Comparison of ENCODE assay signal across 10 cellular contexts in the genomic region with DNA sequence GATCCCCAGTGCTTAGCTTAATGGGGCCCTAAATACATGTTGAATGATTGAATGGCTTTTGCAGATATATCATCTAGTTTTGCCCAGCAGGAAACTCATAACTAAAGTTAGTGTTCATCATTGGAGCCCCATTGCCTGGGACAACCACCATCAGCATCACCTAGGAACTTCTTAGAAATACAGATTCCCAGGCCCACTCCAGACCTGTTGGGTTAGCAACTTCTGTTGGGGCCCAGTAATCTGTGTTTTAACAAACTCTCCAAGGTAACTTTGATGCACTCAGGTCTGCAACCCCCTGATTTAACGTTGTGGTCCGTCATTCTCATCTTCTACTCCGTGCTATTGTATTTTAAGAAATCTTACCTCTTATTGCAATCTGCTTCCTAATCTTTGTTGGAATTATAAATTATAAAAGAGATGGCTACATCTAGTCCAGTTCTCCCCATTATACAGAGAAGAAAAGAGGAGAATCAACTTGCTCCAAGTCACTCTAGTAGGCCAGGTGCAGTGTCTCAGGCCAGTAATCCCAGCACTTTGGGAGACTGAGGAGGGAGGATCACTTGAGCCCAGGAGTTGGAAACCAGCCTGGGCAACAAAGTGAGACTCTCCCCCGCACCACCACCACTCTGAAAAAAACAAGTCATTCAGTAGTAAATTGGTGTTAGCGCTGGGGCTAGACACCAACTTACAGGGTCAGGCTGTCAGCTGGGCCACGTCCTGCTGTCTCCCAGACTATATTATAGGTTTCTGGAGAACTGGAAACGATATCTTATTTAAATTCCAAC. TPM values are rescaled to one million over a fixed set of nuclear protein-coding genes. Genes with fewer than 3 reads are reported as not detected.
DNase-seq lines count a peak whose midpoint lies in the region; ATAC-seq, FAIRE-seq and TF ChIP-seq lines count a peak whose summit lies in the region.
"Had no signal": no experiment of that assay in that cellular context is flagged by ENCODE, and none has a peak within 500 bp of the region (broad histone marks: within the 10 kb centered on the region; RNA-seq: fewer than 3 reads in every experiment).

No MANE protein-coding gene starts in this region.

- DNase-seq in NCI-H69 (lab: John Stamatoyannopoulos, UW) (peak; percentile 32), esophagus muscularis mucosa (ENCODE audit: extremely low spot score) (no peak), pancreas (no peak), foreskin melanocyte (no peak), NCI-H345 (lab: John Stamatoyannopoulos, UW) (no peak), erythroblast (lab: John Stamatoyannopoulos, UW) (no peak)
- DNase-seq: islet precursor cell, SJCRH30 had no signal

- no peaks in the 10 kb centered on the region for H3K36me3 ChIP-seq in esophagus muscularis mucosa
- H3K36me3 ChIP-seq in pancreas, result no peaks in the 10 kb centered on the region

- intact Hi-C loops in esophagus muscularis mucosa (cut with DNase I), result no loop called here
- intact Hi-C loops in pancreas (cut with DNase I), result no loop called here

- FAIRE-seq in pancreas (lab: Jason Lieb, UNC), result no peak

- 67% methylated on average over 5 of the region's 7 CpGs for WGBS in esophagus muscularis mucosa
- 55 to 62% methylated on average over 7 of the region's 7 CpGs for WGBS in pancreas, 2 donors

- ATAC-seq in pancreas, result no peak
- ATAC-seq in HG03025 (IDR thresholded peaks at IDR 0.05; ENCODE audit: low FRiP score, unreplicated experiment), result no peak

- H3K27me3 ChIP-seq in esophagus muscularis mucosa, result no peaks in the 10 kb centered on the region
- H3K27me3 ChIP-seq in pancreas, result no peaks in the 10 kb centered on the region
- H3K27me3 ChIP-seq: SJCRH30 had no signal

- H3K4me3 ChIP-seq in GM08714 (ENCODE audit: low read length), result peak overlapping the region; percentile 55; the same call in 1 of the 2 replicates
- peak overlapping the region; percentile 51 to 66 (median 54) for H3K4me3 ChIP-seq in esophagus muscularis mucosa
- peak overlapping the region in 2 of 4 donors; percentile 42 to 51 for H3K4me3 ChIP-seq in pancreas
- H3K4me3 ChIP-seq: SJCRH30 had no signal

- H3K27ac ChIP-seq in esophagus muscularis mucosa (replicated peaks in 1 of 4), result no peak overlapping the region
- H3K27ac ChIP-seq in pancreas, result peak overlapping the region; percentile 82 to 92 (median 86)
- H3K27ac ChIP-seq: SJCRH30 had no signal

- TF ChIP-seq POLR2A in esophagus muscularis mucosa (IDR thresholded peaks at IDR 0.05; ENCODE audit: low read depth) (no peak), erythroblast (IDR thresholded peaks at IDR 0.05; ENCODE audit: low read length) (no peak)

- H3K4me1 ChIP-seq in esophagus muscularis mucosa, result peaks cover 5 to 34% (median 19%) of the 10 kb centered on the region in 4 donors
- H3K4me1 ChIP-seq in pancreas, result peaks cover 27 to 58% (median 38%) of the 10 kb centered on the region in 3 donors

- no peak for TF ChIP-seq EP300 in esophagus muscularis mucosa (IDR thresholded peaks at IDR 0.05)

- H3K9me3 ChIP-seq in esophagus muscularis mucosa (no peaks in the 10 kb centered on the region), pancreas (no peaks in the 10 kb centered on the region)
- H3K9me3 ChIP-seq: SJCRH30 had no signal

- no peak for TF ChIP-seq CTCF in esophagus muscularis mucosa (IDR thresholded peaks at IDR 0.05)
- no peak for TF ChIP-seq CTCF in pancreas (IDR thresholded peaks at IDR 0.05)

RNA-seq across cellular contexts. Expression of a gene that starts 13.7 kb away (rescaled TPM):
- total RNA-seq in esophagus muscularis mucosa, result 10 to 100 TPM; 10.8 to 30.7 (median 17.7) TPM
- 10 to 100 TPM; 23.1 to 28.3 (median 25.3) TPM for total RNA-seq in pancreas
- polyA plus RNA-seq in pancreas, result 10 to 100 TPM; 27.4 to 29.3 TPM

Comparison
In these comparisons a context has a peak if more than half of its experiments do, and no peak if none do; other contexts are left out.
1. H3K27ac ChIP-seq: peak in pancreas (4 of 4); none in esophagus muscularis mucosa (0 of 4).